1 cellular context compared by ENCODE assay signal in the genomic region with DNA sequence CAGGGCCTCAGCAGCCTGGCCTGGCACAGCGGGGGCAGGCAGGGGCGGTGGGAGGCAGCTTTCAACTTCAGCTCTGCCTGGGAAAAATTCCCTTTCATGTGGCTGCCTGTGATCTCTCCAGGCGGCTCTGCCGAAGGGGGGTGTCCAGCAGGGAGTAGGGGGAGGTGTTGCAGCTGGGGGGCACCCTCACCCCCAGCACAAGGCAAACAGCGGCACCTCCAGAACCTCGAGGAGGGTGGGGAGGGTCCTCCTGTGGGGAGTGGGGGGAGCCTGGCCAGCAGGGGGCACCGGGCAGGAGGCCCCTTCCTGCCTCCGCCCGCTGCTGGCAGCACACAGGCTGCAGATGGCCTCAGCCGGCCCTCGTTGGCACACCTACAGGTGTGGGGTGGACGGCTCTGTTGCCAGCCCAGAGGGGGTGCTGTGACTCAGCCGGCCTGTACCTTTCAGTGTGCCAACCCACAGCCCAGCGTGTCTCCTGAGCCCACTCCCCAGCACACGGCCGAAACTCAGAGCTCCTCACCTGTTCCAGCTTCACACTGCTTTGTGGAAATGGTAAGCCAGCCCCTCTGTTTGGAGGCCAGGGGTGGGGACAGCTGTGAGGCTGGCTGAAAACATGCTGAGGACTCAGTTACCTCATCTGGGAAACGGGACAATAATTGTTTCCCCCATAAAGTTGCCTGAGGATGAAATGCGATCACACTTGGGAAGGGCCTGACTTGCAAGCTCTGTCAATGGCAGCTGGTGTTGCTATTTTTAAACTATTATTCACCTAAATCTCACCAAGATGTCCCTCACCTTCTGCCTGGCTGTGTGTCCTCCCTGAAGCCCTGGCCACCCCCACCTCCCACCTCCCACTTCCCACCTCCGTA.
A peak's percentile ranks its signal among the peaks of the same experiment; 100 is the strongest.
TF ChIP-seq lines count a peak whose summit lies in the region.

No MANE protein-coding gene starts in this region.

TF ChIP-seq in K562, 482 proteins besides CTCF, POLR2A, EP300 and RAD21 (continued from another document and continues in another):
- TF ChIP-seq, protein P1, sequence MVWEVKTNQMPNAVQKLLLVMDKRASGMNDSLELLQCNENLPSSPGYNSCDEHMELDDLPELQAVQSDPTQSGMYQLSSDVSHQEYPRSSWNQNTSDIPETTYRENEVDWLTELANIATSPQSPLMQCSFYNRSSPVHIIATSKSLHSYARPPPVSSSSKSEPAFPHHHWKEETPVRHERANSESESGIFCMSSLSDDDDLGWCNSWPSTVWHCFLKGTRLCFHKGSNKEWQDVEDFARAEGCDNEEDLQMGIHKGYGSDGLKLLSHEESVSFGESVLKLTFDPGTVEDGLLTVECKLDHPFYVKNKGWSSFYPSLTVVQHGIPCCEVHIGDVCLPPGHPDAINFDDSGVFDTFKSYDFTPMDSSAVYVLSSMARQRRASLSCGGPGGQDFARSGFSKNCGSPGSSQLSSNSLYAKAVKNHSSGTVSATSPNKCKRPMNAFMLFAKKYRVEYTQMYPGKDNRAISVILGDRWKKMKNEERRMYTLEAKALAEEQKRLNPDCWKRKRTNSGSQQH (CRISPR knock-in tag; IDR thresholded peaks at IDR 0.05), result no peak
- peak; percentile 76 for TF ChIP-seq POLR2G (IDR thresholded peaks at IDR 0.05; ENCODE audit: low read depth, low read length)
- TF ChIP-seq ZNF785 (CRISPR knock-in tag; IDR thresholded peaks at IDR 0.05), result no peak
- TF ChIP-seq ZNF75A (CRISPR knock-in tag; IDR thresholded peaks at IDR 0.05), result no peak
- TF ChIP-seq SLC30A9 (CRISPR knock-in tag; IDR thresholded peaks at IDR 0.05), result no peak
- TF ChIP-seq FOXA1 (IDR thresholded peaks at IDR 0.05; ENCODE audit: borderline replicate concordance), result no peak
- TF ChIP-seq, protein P2, sequence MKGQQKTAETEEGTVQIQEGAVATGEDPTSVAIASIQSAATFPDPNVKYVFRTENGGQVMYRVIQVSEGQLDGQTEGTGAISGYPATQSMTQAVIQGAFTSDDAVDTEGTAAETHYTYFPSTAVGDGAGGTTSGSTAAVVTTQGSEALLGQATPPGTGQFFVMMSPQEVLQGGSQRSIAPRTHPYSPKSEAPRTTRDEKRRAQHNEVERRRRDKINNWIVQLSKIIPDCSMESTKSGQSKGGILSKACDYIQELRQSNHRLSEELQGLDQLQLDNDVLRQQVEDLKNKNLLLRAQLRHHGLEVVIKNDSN (CRISPR knock-in tag; IDR thresholded peaks at IDR 0.05), result no peak
- TF ChIP-seq NR1H2 (CRISPR knock-in tag; IDR thresholded peaks at IDR 0.05), result no peak
- TF ChIP-seq GATAD2B (IDR thresholded peaks at IDR 0.05; ENCODE audit: borderline replicate concordance), result no peak
- TF ChIP-seq ZKSCAN8 (CRISPR knock-in tag; IDR thresholded peaks at IDR 0.05), result no peak
- TF ChIP-seq ILF3 (IDR thresholded peaks at IDR 0.05; ENCODE audit: borderline replicate concordance), result no peak
- no peak for TF ChIP-seq TEAD2 (tag; IDR thresholded peaks at IDR 0.05)
- TF ChIP-seq DPF2 (IDR thresholded peaks at IDR 0.05), result no peak
- TF ChIP-seq, protein P3, sequence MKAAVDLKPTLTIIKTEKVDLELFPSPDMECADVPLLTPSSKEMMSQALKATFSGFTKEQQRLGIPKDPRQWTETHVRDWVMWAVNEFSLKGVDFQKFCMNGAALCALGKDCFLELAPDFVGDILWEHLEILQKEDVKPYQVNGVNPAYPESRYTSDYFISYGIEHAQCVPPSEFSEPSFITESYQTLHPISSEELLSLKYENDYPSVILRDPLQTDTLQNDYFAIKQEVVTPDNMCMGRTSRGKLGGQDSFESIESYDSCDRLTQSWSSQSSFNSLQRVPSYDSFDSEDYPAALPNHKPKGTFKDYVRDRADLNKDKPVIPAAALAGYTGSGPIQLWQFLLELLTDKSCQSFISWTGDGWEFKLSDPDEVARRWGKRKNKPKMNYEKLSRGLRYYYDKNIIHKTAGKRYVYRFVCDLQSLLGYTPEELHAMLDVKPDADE (conservative IDR thresholded peaks at IDR 0.05; ENCODE audit: control insufficient read depth, low read depth, low read length), result no peak
- no peak for TF ChIP-seq TRIM28 (IDR thresholded peaks at IDR 0.05)
- no peak for TF ChIP-seq SRSF7 (optimal IDR thresholded peaks at IDR 0.05; ENCODE audit: low read depth, low read length)
- TF ChIP-seq, protein P4, sequence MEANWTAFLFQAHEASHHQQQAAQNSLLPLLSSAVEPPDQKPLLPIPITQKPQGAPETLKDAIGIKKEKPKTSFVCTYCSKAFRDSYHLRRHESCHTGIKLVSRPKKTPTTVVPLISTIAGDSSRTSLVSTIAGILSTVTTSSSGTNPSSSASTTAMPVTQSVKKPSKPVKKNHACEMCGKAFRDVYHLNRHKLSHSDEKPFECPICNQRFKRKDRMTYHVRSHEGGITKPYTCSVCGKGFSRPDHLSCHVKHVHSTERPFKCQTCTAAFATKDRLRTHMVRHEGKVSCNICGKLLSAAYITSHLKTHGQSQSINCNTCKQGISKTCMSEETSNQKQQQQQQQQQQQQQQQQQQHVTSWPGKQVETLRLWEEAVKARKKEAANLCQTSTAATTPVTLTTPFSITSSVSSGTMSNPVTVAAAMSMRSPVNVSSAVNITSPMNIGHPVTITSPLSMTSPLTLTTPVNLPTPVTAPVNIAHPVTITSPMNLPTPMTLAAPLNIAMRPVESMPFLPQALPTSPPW (CRISPR knock-in tag; IDR thresholded peaks at IDR 0.05), result 0 out of 2 replicates have a peak, but pooled peaks have one; percentile 47
- TF ChIP-seq MEIS2 (IDR thresholded peaks at IDR 0.05; ENCODE audit: partially characterized antibody), result no peak
- TF ChIP-seq, protein P5, sequence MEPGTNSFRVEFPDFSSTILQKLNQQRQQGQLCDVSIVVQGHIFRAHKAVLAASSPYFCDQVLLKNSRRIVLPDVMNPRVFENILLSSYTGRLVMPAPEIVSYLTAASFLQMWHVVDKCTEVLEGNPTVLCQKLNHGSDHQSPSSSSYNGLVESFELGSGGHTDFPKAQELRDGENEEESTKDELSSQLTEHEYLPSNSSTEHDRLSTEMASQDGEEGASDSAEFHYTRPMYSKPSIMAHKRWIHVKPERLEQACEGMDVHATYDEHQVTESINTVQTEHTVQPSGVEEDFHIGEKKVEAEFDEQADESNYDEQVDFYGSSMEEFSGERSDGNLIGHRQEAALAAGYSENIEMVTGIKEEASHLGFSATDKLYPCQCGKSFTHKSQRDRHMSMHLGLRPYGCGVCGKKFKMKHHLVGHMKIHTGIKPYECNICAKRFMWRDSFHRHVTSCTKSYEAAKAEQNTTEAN (CRISPR knock-in tag; IDR thresholded peaks at IDR 0.05), result no peak
- no peak for TF ChIP-seq RB1 (IDR thresholded peaks at IDR 0.05; ENCODE audit: low read depth)
- TF ChIP-seq PTBP1 (IDR thresholded peaks at IDR 0.05; ENCODE audit: low read depth, low read length), result 0 out of 2 replicates have a peak, but pooled peaks have one; percentile 16
- TF ChIP-seq ZNF584 (CRISPR knock-in tag; IDR thresholded peaks at IDR 0.05; ENCODE audit: low read depth), result no peak
- TF ChIP-seq ZNF507 (tag; conservative IDR thresholded peaks at IDR 0.05), result no peak
- TF ChIP-seq, protein P6, sequence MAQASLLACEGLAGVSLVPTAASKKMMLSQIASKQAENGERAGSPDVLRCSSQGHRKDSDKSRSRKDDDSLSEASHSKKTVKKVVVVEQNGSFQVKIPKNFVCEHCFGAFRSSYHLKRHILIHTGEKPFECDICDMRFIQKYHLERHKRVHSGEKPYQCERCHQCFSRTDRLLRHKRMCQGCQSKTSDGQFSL (CRISPR knock-in tag; IDR thresholded peaks at IDR 0.05), result 0 out of 2 replicates have a peak, but pooled peaks have one; percentile 34
- TF ChIP-seq, protein P6 (tag; IDR thresholded peaks at IDR 0.05), result 0 out of 4 replicates have a peak, but pooled peaks of 1 of the 2 experiments have one; percentile 38
- no peak for TF ChIP-seq TCFL5 (CRISPR knock-in tag; conservative IDR thresholded peaks at IDR 0.05)
- no peak for TF ChIP-seq U2AF2 (optimal IDR thresholded peaks at IDR 0.05; ENCODE audit: low read depth, low read length)
- TF ChIP-seq RBM25 (IDR thresholded peaks at IDR 0.05; ENCODE audit: low read depth, low read length, severe bottlenecking), result peak; percentile 63
- TF ChIP-seq HDAC1 (IDR thresholded peaks at IDR 0.05), result no peak
- TF ChIP-seq, protein P7, sequence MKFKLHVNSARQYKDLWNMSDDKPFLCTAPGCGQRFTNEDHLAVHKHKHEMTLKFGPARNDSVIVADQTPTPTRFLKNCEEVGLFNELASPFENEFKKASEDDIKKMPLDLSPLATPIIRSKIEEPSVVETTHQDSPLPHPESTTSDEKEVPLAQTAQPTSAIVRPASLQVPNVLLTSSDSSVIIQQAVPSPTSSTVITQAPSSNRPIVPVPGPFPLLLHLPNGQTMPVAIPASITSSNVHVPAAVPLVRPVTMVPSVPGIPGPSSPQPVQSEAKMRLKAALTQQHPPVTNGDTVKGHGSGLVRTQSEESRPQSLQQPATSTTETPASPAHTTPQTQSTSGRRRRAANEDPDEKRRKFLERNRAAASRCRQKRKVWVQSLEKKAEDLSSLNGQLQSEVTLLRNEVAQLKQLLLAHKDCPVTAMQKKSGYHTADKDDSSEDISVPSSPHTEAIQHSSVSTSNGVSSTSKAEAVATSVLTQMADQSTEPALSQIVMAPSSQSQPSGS (CRISPR knock-in tag; IDR thresholded peaks at IDR 0.05), result no peak
- TF ChIP-seq, protein P8, sequence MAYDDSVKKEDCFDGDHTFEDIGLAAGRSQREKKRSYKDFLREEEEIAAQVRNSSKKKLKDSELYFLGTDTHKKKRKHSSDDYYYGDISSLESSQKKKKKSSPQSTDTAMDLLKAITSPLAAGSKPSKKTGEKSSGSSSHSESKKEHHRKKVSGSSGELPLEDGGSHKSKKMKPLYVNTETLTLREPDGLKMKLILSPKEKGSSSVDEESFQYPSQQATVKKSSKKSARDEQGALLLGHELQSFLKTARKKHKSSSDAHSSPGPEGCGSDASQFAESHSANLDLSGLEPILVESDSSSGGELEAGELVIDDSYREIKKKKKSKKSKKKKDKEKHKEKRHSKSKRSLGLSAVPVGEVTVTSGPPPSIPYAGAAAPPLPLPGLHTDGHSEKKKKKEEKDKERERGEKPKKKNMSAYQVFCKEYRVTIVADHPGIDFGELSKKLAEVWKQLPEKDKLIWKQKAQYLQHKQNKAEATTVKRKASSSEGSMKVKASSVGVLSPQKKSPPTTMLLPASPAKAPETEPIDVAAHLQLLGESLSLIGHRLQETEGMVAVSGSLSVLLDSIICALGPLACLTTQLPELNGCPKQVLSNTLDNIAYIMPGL (CRISPR knock-in tag; IDR thresholded peaks at IDR 0.05), result no peak
- TF ChIP-seq, protein P9, sequence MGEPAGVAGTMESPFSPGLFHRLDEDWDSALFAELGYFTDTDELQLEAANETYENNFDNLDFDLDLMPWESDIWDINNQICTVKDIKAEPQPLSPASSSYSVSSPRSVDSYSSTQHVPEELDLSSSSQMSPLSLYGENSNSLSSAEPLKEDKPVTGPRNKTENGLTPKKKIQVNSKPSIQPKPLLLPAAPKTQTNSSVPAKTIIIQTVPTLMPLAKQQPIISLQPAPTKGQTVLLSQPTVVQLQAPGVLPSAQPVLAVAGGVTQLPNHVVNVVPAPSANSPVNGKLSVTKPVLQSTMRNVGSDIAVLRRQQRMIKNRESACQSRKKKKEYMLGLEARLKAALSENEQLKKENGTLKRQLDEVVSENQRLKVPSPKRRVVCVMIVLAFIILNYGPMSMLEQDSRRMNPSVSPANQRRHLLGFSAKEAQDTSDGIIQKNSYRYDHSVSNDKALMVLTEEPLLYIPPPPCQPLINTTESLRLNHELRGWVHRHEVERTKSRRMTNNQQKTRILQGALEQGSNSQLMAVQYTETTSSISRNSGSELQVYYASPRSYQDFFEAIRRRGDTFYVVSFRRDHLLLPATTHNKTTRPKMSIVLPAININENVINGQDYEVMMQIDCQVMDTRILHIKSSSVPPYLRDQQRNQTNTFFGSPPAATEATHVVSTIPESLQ (CRISPR knock-in tag; IDR thresholded peaks at IDR 0.05), result no peak
- no peak for TF ChIP-seq ZFP1 (CRISPR knock-in tag; IDR thresholded peaks at IDR 0.05)
- no peak for TF ChIP-seq HSF4 (CRISPR knock-in tag; IDR thresholded peaks at IDR 0.05; ENCODE audit: borderline replicate concordance)
- TF ChIP-seq, protein P10, sequence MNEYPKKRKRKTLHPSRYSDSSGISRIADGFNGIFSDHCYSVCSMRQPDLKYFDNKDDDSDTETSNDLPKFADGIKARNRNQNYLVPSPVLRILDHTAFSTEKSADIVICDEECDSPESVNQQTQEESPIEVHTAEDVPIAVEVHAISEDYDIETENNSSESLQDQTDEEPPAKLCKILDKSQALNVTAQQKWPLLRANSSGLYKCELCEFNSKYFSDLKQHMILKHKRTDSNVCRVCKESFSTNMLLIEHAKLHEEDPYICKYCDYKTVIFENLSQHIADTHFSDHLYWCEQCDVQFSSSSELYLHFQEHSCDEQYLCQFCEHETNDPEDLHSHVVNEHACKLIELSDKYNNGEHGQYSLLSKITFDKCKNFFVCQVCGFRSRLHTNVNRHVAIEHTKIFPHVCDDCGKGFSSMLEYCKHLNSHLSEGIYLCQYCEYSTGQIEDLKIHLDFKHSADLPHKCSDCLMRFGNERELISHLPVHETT (CRISPR knock-in tag; conservative IDR thresholded peaks at IDR 0.05 in 1 of 2, IDR thresholded peaks at IDR 0.05 in 1 of 2), result no peak
- TF ChIP-seq ZNF354B (CRISPR knock-in tag; IDR thresholded peaks at IDR 0.05), result no peak
- no peak for TF ChIP-seq BRD9 (IDR thresholded peaks at IDR 0.05; ENCODE audit: low read depth, partially characterized antibody)
- no peak for TF ChIP-seq ZNF717 (CRISPR knock-in tag; IDR thresholded peaks at IDR 0.05)
- TF ChIP-seq WHSC1 (IDR thresholded peaks at IDR 0.05; ENCODE audit: low read length), result no peak
- no peak for TF ChIP-seq FOS (IDR thresholded peaks at IDR 0.05; ENCODE audit: extremely low read depth, insufficient read length)
- TF ChIP-seq RBFOX2 (IDR thresholded peaks at IDR 0.05; ENCODE audit: low read depth, low read length), result no peak
- no peak for TF ChIP-seq HMG20B (CRISPR knock-in tag; IDR thresholded peaks at IDR 0.05)
- TF ChIP-seq CREB1 (IDR thresholded peaks at IDR 0.05), result no peak
- TF ChIP-seq CREB1 (CRISPR knock-in tag; IDR thresholded peaks at IDR 0.05), result no peak
- TF ChIP-seq, protein P11, sequence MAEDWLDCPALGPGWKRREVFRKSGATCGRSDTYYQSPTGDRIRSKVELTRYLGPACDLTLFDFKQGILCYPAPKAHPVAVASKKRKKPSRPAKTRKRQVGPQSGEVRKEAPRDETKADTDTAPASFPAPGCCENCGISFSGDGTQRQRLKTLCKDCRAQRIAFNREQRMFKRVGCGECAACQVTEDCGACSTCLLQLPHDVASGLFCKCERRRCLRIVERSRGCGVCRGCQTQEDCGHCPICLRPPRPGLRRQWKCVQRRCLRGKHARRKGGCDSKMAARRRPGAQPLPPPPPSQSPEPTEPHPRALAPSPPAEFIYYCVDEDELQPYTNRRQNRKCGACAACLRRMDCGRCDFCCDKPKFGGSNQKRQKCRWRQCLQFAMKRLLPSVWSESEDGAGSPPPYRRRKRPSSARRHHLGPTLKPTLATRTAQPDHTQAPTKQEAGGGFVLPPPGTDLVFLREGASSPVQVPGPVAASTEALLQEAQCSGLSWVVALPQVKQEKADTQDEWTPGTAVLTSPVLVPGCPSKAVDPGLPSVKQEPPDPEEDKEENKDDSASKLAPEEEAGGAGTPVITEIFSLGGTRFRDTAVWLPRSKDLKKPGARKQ (CRISPR knock-in tag; IDR thresholded peaks at IDR 0.05), result no peak
- TF ChIP-seq STAT5B (CRISPR knock-in tag; IDR thresholded peaks at IDR 0.05), result no peak
